In genomic region chr1:11478571-11479374, GRCh38 we compare ENCODE assay signal across 8 cellular contexts. TPM values are rescaled to one million over a fixed set of nuclear protein-coding genes. Genes with fewer than 3 reads are reported as not detected.
DNase-seq lines count a peak whose midpoint lies in the region; ATAC-seq lines count a peak whose summit lies in the region.

DISP3 (plus strand) TSS chr1:11479155; CDS start chr1:11500993, 21,838 bp downstream.

- peak within 1 kb of the TSS; percentile 92 to 100 (median 98) for H3K27ac ChIP-seq in BLaER1 treated with 17β-estradiol and CSF1 and Interleukin-3, amounts not matched to agents 10 nM and 100 nM

- H3K36me3 Mint-ChIP-seq in naive thymus-derived CD8-positive, alpha-beta T cell = peaks cover 0 to 4% (median 3%) of the 10 kb centered on the region in 3 donors

- no peaks in the 10 kb centered on the region for H3K36me3 ChIP-seq in BLaER1 treated with 17β-estradiol and CSF1 and Interleukin-3, amounts not matched to agents 10 nM and 100 nM

- peak; percentile 80 for ATAC-seq in esophagus mucosa
- peak; percentile 83 to 88 for ATAC-seq in naive thymus-derived CD8-positive, alpha-beta T cell

- H3K27me3 ChIP-seq in BLaER1 treated with 17β-estradiol and CSF1 and Interleukin-3, amounts not matched to agents 10 nM and 100 nM = peaks cover 4 to 52% (median 22%) of the 10 kb centered on the region in 11 experiments; a peak in 16 of 22 replicates

- peak within 1 kb of the TSS; percentile 50 to 82 (median 72) for H3K4me3 Mint-ChIP-seq in naive thymus-derived CD8-positive, alpha-beta T cell

- peaks cover 0 to 47% (median 7%) of the 10 kb centered on the region in 11 experiments; a peak in 12 of 22 replicates for H4K20me1 ChIP-seq in BLaER1 treated with 17β-estradiol and CSF1 and Interleukin-3, amounts not matched to agents 10 nM and 100 nM

- H3K27ac Mint-ChIP-seq in naive thymus-derived CD8-positive, alpha-beta T cell = no peak within 1 kb of the TSS

- peaks cover 21 to 61% (median 46%) of the 10 kb centered on the region in 5 donors for H3K27me3 Mint-ChIP-seq in naive thymus-derived CD8-positive, alpha-beta T cell

- H3K9ac ChIP-seq in BLaER1 treated with 17β-estradiol and CSF1 and Interleukin-3, amounts not matched to agents 10 nM and 100 nM = peak within 1 kb of the TSS; percentile 89 to 100 (median 98)

- H3K4me1 Mint-ChIP-seq in naive thymus-derived CD8-positive, alpha-beta T cell = peaks cover 13 to 23% (median 15%) of the 10 kb centered on the region in 4 donors

- DNase-seq in GM19240 (ENCODE audit: insufficient read length, low spot score) (peak; percentile 87), HT1080 (ENCODE audit: low read depth) (peak; percentile 63), NOMO-1 treated with dmso at 0.1 percent for 144 hours (lab: John Stamatoyannopoulos, UW; ENCODE audit: unreplicated experiment) (peak; percentile 68)
- DNase-seq in activated T-cell treated with anti-CD3 and anti-CD28 coated beads, Interleukin-2, amount 50 U/mL, for 1 hour = peak; percentile 75
- DNase-seq in naive thymus-derived CD8-positive, alpha-beta T cell = peak; percentile 51 to 81 (median 68)
- DNase-seq in stimulated activated naive CD4-positive, alpha-beta T cell (lab: John Stamatoyannopoulos, UW) = peak; percentile 23 to 73 (median 52)

- POLR2A ChIA-PET in naive thymus-derived CD8-positive, alpha-beta T cell (lab: Charles Lee) = interaction anchor here (0.7 to 0.9 kb wide), 3 partner anchors 10 to 1274 kb away, joined by 3 to 5 read pairs (median 4); no protein-coding TSS in a partner anchor

- H3K9me3 ChIP-seq in BLaER1 treated with 17β-estradiol and CSF1 and Interleukin-3, amounts not matched to agents 10 nM and 100 nM (replicated peaks in 1 of 11) = no peaks in the 10 kb centered on the region

- H3K4me2 ChIP-seq in BLaER1 treated with 17β-estradiol and CSF1 and Interleukin-3, amounts not matched to agents 10 nM and 100 nM = peak within 1 kb of the TSS; percentile 82 to 100 (median 97)

- peak within 1 kb of the TSS; percentile 64 to 79 (median 70) for H3K4me3 ChIP-seq in BLaER1 treated with 17β-estradiol and CSF1 and Interleukin-3, amounts not matched to agents 10 nM and 100 nM

- H3K9me3 Mint-ChIP-seq in naive thymus-derived CD8-positive, alpha-beta T cell = peaks cover 0 to 12% (median 0%) of the 10 kb centered on the region in 9 donors

- H3K4me1 ChIP-seq in BLaER1 treated with 17β-estradiol and CSF1 and Interleukin-3, amounts not matched to agents 10 nM and 100 nM = peaks cover 0 to 24% (median 16%) of the 10 kb centered on the region in 10 experiments; a peak in 19 of 20 replicates

RNA-seq across cellular contexts. Expression of gene DISP3, which starts in this region (rescaled TPM):
- total RNA-seq in HT1080 (2014; rRNA removed; shearing (Covaris generic)) = 0.02 and 0.30 TPM in 2 replicates
- 0.35 TPM in 1 of 2 replicates, not detected in the other for polyA plus RNA-seq in HT1080 (2015; cell fraction: cytosol; rRNA removed)
- polyA plus RNA-seq in HT1080 (2015; cell fraction: nucleus; rRNA removed) = 0.02 and 0.14 TPM in 2 replicates
- not detected for total RNA-seq in esophagus mucosa
- total RNA-seq in naive thymus-derived CD8-positive, alpha-beta T cell = under 1 TPM; 0.69 to 0.96 TPM
- under 1 TPM in 2 of 3 donors, not detected in 1; 0.09 to 0.21 TPM for polyA plus RNA-seq in naive thymus-derived CD8-positive, alpha-beta T cell

Comparison
In these comparisons a context has a peak if more than half of its experiments do, and no peak if none do; other contexts are left out.
1. Peak in every context shown above with its lines: DNase-seq, ATAC-seq, H3K4me3 ChIP-seq and H3K27ac ChIP-seq.
2. Peak in DNase-seq in HT1080; RNA of the gene not detected or under 1 TPM.
3. Peak in ATAC-seq in esophagus mucosa; RNA of the gene not detected or under 1 TPM.
4. Peak in DNase-seq and ATAC-seq in naive thymus-derived CD8-positive, alpha-beta T cell; RNA of the gene not detected or under 1 TPM.